Comparison of ENCODE assay signal across 9 cellular contexts in the genomic region with DNA sequence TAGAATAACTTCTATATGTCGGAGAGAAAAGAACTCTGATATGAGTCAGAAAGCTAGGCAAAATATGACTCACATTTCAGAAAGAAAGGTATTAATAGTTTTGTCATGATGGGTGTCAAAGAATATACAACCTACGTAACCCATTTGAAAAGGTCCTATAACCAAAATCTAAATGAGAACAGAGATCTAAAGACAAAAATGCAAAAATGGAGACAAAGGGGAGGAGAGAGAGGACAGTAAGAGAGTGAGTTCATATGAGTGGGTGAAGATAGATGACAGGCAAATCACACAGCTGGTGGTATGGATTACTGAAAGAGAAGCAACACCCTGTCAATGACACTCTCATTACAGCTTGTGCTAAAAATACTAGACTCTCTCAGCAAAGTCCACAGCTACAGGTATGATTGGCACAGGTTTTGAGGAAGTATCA. TPM values are rescaled to one million over a fixed set of nuclear protein-coding genes. Genes with fewer than 3 reads are reported as not detected.
DNase-seq lines count a peak whose midpoint lies in the region; ATAC-seq and TF ChIP-seq lines count a peak whose summit lies in the region.
"Had no signal": no experiment of that assay in that cellular context is flagged by ENCODE, and none has a peak within 500 bp of the region (broad histone marks: within the 10 kb centered on the region; RNA-seq: fewer than 3 reads in every experiment).

No MANE protein-coding gene starts in this region.

- H3F3A ChIP-seq in MM.1S (ENCODE audit: insufficient read depth, low read length) = no peaks in the 10 kb centered on the region
- H3F3A ChIP-seq in PC-9 (ENCODE audit: insufficient read depth, low read depth) = no peaks in the 10 kb centered on the region

- H3K27ac ChIP-seq in MM.1S (ENCODE audit: low read length) (no peak overlapping the region; the same call in 1 of the 2 replicates), aorta (ENCODE audit: low read depth in 1 of 2, low read length in 2 of 2) (no peak overlapping the region), PC-9 (no peak overlapping the region)

- H3K9me3 ChIP-seq in MM.1S (replicated peaks; ENCODE audit: insufficient read depth, low read length) (no peaks in the 10 kb centered on the region), aorta (ENCODE audit: control insufficient read depth, low read length) (no peaks in the 10 kb centered on the region), PC-9 (ENCODE audit: insufficient read depth, low read depth) (no peaks in the 10 kb centered on the region)

- H3K4me3 ChIP-seq in MM.1S (ENCODE audit: low read length) (no peak overlapping the region), aorta (ENCODE audit: low read length in 2 of 2) (no peak overlapping the region), PC-9 (no peak overlapping the region)

- WGBS in aorta, 2 donors = 94% methylated on average over 2 of the region's 2 CpGs

- H3K79me2 ChIP-seq in MM.1S (ENCODE audit: low read length) (no peaks in the 10 kb centered on the region), PC-9 (ENCODE audit: low read depth) (no peaks in the 10 kb centered on the region)

- no peaks in the 10 kb centered on the region for H3K4me1 ChIP-seq in MM.1S (ENCODE audit: low read length)
- no peaks in the 10 kb centered on the region for H3K4me1 ChIP-seq in aorta (ENCODE audit: control insufficient read depth in 1 of 2, insufficient read depth in 2 of 2, low read length in 2 of 2)
- H3K4me1 ChIP-seq in PC-9 (replicated peaks; ENCODE audit: insufficient read depth) = no peaks in the 10 kb centered on the region

- H3K27me3 Mint-ChIP-seq in progenitor cell of endocrine pancreas = no peaks in the 10 kb centered on the region

- no peak overlapping the region for H3K4me3 Mint-ChIP-seq in progenitor cell of endocrine pancreas (ENCODE audit: low read depth)

- TF ChIP-seq CTCF in MM.1S (IDR thresholded peaks at IDR 0.05; ENCODE audit: low read length) (no peak), progenitor cell of endocrine pancreas (IDR thresholded peaks at IDR 0.05; ENCODE audit: unreplicated experiment) (no peak), PC-9 (conservative IDR thresholded peaks at IDR 0.05) (no peak)

- H3K27ac Mint-ChIP-seq in progenitor cell of endocrine pancreas = peak overlapping the region; percentile 56

- H3K4me1 Mint-ChIP-seq in progenitor cell of endocrine pancreas (ENCODE audit: low read depth) = no peaks in the 10 kb centered on the region

- no peaks in the 10 kb centered on the region for H4K20me1 ChIP-seq in MM.1S (ENCODE audit: insufficient read depth, low read length)
- H4K20me1 ChIP-seq in PC-9 (ENCODE audit: insufficient read depth) = no peaks in the 10 kb centered on the region

- H3K36me3 Mint-ChIP-seq in progenitor cell of endocrine pancreas (ENCODE audit: insufficient read depth) = peaks cover 31% of the 10 kb centered on the region

- no peak overlapping the region for H3K9ac ChIP-seq in MM.1S (ENCODE audit: low read length)

- CTCF ChIA-PET in PC-9 (lab: Charles Lee) = no interaction called here

- H3K4me2 ChIP-seq in MM.1S (ENCODE audit: low read depth, low read length) (no peak overlapping the region), PC-9 (no peak overlapping the region)

- intact Hi-C loops in aorta (cut with DNase I) = no loop called here
- intact Hi-C loops in PC-9 (cut with micrococcal nuclease; ENCODE audit: unreplicated experiment) = no loop called here

- H3K36me3 ChIP-seq in MM.1S (replicated peaks; ENCODE audit: insufficient read depth, low read length) (no peaks in the 10 kb centered on the region), aorta (ENCODE audit: control insufficient read depth in 1 of 2, insufficient read depth in 2 of 2, low read length in 1 of 2) (peaks cover 0 to 7% of the 10 kb centered on the region in 2 donors), PC-9 (ENCODE audit: low read depth) (0 out of 2 replicates have a peak, but pooled peaks cover 10% of the 10 kb centered on the region)

- ATAC-seq in HG02588 (IDR thresholded peaks at IDR 0.05; ENCODE audit: unreplicated experiment) (peak; percentile 93), aorta (ENCODE audit: low FRiP score) (no peak)

- H2AFZ ChIP-seq in MM.1S (ENCODE audit: low read length) (no peak overlapping the region), PC-9 (no peak overlapping the region)

- BruUV-seq in PC-9 (replicated peaks; lab: Mats Ljungman, UMichigan) = no TSS peak

- DNase-seq in activated T-cell treated with anti-CD3 and anti-CD28 coated beads for 24 hours (ENCODE audit: low read depth) = peak; percentile 10
- DNase-seq in activated T-cell treated with anti-CD3 and anti-CD28 coated beads, Interleukin-2, amount 50 U/mL, for 48 hours = no peak
- peak; percentile 38 for DNase-seq in MM.1S
- no peak for DNase-seq in progenitor cell of endocrine pancreas (ENCODE audit: low spot score, unreplicated experiment)
- DNase-seq in aorta = no peak
- no peak for DNase-seq in DMS79 (lab: John Stamatoyannopoulos, UW)
- no peak for DNase-seq in PC-9
- DNase-seq: OCI-M1 had no signal

- H3K9me2 ChIP-seq in MM.1S (replicated peaks; ENCODE audit: insufficient read depth, low read length) (no peaks in the 10 kb centered on the region), PC-9 (ENCODE audit: insufficient read depth) (no peaks in the 10 kb centered on the region)

- no peaks in the 10 kb centered on the region for H3K27me3 ChIP-seq in MM.1S (replicated peaks; ENCODE audit: insufficient read depth, low read length)
- H3K27me3 ChIP-seq in aorta (ENCODE audit: control insufficient read depth in 1 of 2, insufficient read depth in 2 of 2, low read length in 1 of 2) = no peaks in the 10 kb centered on the region
- H3K27me3 ChIP-seq in PC-9 (ENCODE audit: insufficient read depth, low read depth) = no peaks in the 10 kb centered on the region

- POLR2A ChIA-PET in PC-9 (lab: Charles Lee; ENCODE audit: unreplicated experiment) = no interaction called here

- no peaks in the 10 kb centered on the region for H3K9me3 Mint-ChIP-seq in progenitor cell of endocrine pancreas (ENCODE audit: low read depth)

RNA-seq across cellular contexts. Expression of a gene that starts 25.6 kb away (rescaled TPM):
- total RNA-seq in progenitor cell of endocrine pancreas = 26.4 and 26.5 TPM in 2 replicates
- 10 to 100 TPM; 13.5 to 22.5 TPM for total RNA-seq in aorta
- 10 to 100 TPM in 1 of 2 donors, 1 to 10 TPM in 1; 9.4 to 12.3 TPM for polyA plus RNA-seq in aorta
- 22.9 and 30.7 TPM in 2 replicates for total RNA-seq in PC-9 (2021)

RNA-seq across cellular contexts. Expression of a gene that starts 26.0 kb away (rescaled TPM):
- total RNA-seq in progenitor cell of endocrine pancreas = 72.7 and 75.6 TPM in 2 replicates
- 10 to 100 TPM; 31.1 to 32.8 TPM for total RNA-seq in aorta
- 10 to 100 TPM in 1 of 2 donors, 1 to 10 TPM in 1; 9.0 to 14.5 TPM for polyA plus RNA-seq in aorta
- total RNA-seq in PC-9 (2021) = 93.7 and 102 TPM in 2 replicates

Comparison
In these comparisons a context has a peak if more than half of its experiments do, and no peak if none do; other contexts are left out.
1. DNase-seq: peak in activated T-cell treated with anti-CD3 and anti-CD28 coated beads for 24 hours (single experiment) and MM.1S (single experiment); none in activated T-cell treated with anti-CD3 and anti-CD28 coated beads, Interleukin-2, amount 50 U/mL, for 48 hours (0 of 2), progenitor cell of endocrine pancreas (single experiment), aorta (0 of 2), DMS79 (single experiment) and PC-9 (0 of 2).